In the genomic region with DNA sequence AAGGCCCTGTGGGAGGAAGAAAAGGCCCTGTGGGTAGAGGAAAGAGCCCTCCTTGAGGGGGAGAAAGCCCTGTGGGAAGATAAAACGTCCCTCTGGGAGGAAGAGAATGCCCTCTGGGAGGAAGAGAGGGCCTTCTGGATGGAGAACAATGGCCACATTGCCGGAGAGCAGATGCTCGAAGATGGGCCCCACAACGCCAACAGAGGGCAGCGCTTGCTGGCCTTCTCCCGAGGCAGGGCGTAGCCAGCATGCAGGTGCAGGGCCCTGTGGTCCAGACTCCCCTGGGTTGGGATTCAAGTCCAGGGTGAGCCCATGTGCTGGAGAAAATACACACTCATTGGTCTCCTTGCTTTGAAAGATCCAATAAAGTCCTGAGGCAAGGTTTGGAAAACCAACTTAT, we compare ENCODE assay signal across 1 cellular context.
TF ChIP-seq lines count a peak whose summit lies in the region.

No MANE protein-coding gene starts in this region.

TF ChIP-seq in HepG2, 621 proteins besides CTCF, POLR2A, EP300 and RAD21:
- TF ChIP-seq, protein P1, sequence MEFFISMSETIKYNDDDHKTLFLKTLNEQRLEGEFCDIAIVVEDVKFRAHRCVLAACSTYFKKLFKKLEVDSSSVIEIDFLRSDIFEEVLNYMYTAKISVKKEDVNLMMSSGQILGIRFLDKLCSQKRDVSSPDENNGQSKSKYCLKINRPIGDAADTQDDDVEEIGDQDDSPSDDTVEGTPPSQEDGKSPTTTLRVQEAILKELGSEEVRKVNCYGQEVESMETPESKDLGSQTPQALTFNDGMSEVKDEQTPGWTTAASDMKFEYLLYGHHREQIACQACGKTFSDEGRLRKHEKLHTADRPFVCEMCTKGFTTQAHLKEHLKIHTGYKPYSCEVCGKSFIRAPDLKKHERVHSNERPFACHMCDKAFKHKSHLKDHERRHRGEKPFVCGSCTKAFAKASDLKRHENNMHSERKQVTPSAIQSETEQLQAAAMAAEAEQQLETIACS (CRISPR knock-in tag; IDR thresholded peaks at IDR 0.05), result no peak
- TF ChIP-seq ZBTB7B (CRISPR knock-in tag; IDR thresholded peaks at IDR 0.05) (no peak), NPAS2 (CRISPR knock-in tag; IDR thresholded peaks at IDR 0.05; ENCODE audit: borderline replicate concordance) (no peak), HNRNPLL (IDR thresholded peaks at IDR 0.05; ENCODE audit: low read depth, low read length, poor library complexity, severe bottlenecking) (no peak), ZNF75D (CRISPR knock-in tag; IDR thresholded peaks at IDR 0.05; ENCODE audit: borderline replicate concordance) (no peak), ZNF296 (CRISPR knock-in tag; conservative IDR thresholded peaks at IDR 0.05) (no peak), KLF6 (CRISPR knock-in tag; IDR thresholded peaks at IDR 0.05) (no peak), SUZ12 (IDR thresholded peaks at IDR 0.05; ENCODE audit: low read depth, low read length) (no peak), NR2F1 (CRISPR knock-in tag; IDR thresholded peaks at IDR 0.05) (no peak), AGO1 (IDR thresholded peaks at IDR 0.05; ENCODE audit: low read depth, low read length, poor library complexity, severe bottlenecking) (no peak), NFE2L2 (IDR thresholded peaks at IDR 0.05; ENCODE audit: low read length) (no peak), YY1 (IDR thresholded peaks at IDR 0.05; ENCODE audit: insufficient read depth, insufficient replicate concordance, low read depth, low read length) (no peak), THAP11 (CRISPR knock-in tag; IDR thresholded peaks at IDR 0.05) (no peak), DNMT1 (CRISPR knock-in tag; IDR thresholded peaks at IDR 0.05) (no peak), NR1H2 (CRISPR knock-in tag; IDR thresholded peaks at IDR 0.05; ENCODE audit: borderline replicate concordance, low read depth) (no peak)
- TF ChIP-seq, protein P2, sequence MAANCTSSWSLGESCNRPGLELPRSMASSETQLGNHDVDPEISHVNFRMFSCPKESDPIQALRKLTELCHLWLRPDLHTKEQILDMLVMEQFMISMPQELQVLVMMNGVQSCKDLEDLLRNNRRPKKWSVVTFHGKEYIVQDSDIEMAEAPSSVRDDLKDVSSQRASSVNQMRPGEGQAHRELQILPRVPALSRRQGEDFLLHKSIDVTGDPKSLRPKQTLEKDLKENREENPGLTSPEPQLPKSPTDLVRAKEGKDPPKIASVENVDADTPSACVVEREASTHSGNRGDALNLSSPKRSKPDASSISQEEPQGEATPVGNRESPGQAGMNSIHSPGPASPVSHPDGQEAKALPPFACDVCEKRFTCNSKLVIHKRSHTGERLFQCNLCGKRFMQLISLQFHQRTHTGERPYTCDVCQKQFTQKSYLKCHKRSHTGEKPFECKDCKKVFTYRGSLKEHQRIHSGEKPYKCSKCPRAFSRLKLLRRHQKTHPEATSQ (CRISPR knock-in tag; IDR thresholded peaks at IDR 0.05; ENCODE audit: borderline replicate concordance), result no peak
- TF ChIP-seq, protein P3, sequence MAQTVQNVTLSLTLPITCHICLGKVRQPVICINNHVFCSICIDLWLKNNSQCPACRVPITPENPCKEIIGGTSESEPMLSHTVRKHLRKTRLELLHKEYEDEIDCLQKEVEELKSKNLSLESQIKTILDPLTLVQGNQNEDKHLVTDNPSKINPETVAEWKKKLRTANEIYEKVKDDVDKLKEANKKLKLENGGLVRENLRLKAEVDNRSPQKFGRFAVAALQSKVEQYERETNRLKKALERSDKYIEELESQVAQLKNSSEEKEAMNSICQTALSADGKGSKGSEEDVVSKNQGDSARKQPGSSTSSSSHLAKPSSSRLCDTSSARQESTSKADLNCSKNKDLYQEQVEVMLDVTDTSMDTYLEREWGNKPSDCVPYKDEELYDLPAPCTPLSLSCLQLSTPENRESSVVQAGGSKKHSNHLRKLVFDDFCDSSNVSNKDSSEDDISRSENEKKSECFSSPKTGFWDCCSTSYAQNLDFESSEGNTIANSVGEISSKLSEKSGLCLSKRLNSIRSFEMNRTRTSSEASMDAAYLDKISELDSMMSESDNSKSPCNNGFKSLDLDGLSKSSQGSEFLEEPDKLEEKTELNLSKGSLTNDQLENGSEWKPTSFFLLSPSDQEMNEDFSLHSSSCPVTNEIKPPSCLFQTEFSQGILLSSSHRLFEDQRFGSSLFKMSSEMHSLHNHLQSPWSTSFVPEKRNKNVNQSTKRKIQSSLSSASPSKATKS (CRISPR knock-in tag; IDR thresholded peaks at IDR 0.05), result no peak
- TF ChIP-seq, protein P4, sequence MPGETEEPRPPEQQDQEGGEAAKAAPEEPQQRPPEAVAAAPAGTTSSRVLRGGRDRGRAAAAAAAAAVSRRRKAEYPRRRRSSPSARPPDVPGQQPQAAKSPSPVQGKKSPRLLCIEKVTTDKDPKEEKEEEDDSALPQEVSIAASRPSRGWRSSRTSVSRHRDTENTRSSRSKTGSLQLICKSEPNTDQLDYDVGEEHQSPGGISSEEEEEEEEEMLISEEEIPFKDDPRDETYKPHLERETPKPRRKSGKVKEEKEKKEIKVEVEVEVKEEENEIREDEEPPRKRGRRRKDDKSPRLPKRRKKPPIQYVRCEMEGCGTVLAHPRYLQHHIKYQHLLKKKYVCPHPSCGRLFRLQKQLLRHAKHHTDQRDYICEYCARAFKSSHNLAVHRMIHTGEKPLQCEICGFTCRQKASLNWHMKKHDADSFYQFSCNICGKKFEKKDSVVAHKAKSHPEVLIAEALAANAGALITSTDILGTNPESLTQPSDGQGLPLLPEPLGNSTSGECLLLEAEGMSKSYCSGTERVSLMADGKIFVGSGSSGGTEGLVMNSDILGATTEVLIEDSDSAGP (CRISPR knock-in tag; IDR thresholded peaks at IDR 0.05; ENCODE audit: borderline replicate concordance), result no peak
- TF ChIP-seq, protein P5, sequence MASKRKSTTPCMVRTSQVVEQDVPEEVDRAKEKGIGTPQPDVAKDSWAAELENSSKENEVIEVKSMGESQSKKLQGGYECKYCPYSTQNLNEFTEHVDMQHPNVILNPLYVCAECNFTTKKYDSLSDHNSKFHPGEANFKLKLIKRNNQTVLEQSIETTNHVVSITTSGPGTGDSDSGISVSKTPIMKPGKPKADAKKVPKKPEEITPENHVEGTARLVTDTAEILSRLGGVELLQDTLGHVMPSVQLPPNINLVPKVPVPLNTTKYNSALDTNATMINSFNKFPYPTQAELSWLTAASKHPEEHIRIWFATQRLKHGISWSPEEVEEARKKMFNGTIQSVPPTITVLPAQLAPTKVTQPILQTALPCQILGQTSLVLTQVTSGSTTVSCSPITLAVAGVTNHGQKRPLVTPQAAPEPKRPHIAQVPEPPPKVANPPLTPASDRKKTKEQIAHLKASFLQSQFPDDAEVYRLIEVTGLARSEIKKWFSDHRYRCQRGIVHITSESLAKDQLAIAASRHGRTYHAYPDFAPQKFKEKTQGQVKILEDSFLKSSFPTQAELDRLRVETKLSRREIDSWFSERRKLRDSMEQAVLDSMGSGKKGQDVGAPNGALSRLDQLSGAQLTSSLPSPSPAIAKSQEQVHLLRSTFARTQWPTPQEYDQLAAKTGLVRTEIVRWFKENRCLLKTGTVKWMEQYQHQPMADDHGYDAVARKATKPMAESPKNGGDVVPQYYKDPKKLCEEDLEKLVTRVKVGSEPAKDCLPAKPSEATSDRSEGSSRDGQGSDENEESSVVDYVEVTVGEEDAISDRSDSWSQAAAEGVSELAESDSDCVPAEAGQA (IDR thresholded peaks at IDR 0.05; ENCODE audit: low read depth), result no peak
- TF ChIP-seq, protein P5 (CRISPR knock-in tag; IDR thresholded peaks at IDR 0.05; ENCODE audit: borderline replicate concordance), result no peak
- TF ChIP-seq, protein P6, sequence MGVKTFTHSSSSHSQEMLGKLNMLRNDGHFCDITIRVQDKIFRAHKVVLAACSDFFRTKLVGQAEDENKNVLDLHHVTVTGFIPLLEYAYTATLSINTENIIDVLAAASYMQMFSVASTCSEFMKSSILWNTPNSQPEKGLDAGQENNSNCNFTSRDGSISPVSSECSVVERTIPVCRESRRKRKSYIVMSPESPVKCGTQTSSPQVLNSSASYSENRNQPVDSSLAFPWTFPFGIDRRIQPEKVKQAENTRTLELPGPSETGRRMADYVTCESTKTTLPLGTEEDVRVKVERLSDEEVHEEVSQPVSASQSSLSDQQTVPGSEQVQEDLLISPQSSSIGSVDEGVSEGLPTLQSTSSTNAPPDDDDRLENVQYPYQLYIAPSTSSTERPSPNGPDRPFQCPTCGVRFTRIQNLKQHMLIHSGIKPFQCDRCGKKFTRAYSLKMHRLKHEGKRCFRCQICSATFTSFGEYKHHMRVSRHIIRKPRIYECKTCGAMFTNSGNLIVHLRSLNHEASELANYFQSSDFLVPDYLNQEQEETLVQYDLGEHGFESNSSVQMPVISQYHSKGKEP (CRISPR knock-in tag; IDR thresholded peaks at IDR 0.05), result no peak
TF ChIP-seq in HepG2: peak in this region for 0.
